ENCODE assay signal across 8 cellular contexts in genomic region chr12:13044002-13044858, GRCh38. TPM values are rescaled to one million over a fixed set of nuclear protein-coding genes. Genes with fewer than 3 reads are reported as not detected.
DNase-seq lines count a peak whose midpoint lies in the region; ATAC-seq and TF ChIP-seq lines count a peak whose summit lies in the region.

TSS of gene FAM234B (plus strand) at chr12:13044381. CDS start at chr12:13044404, 23 bp downstream.

- DNase-seq in D341Med (ENCODE audit: low spot score) = peak; percentile 96
- DNase-seq in GM20000 (ENCODE audit: low spot score) = peak; percentile 88
- peak in 57 of 76 experiments; percentile 2 to 70 (median 40) for DNase-seq in HUDEP-2 (lab: John Stamatoyannopoulos, UW; ENCODE audit: unreplicated experiment in 76 of 76)
- peak; percentile 64 to 89 (median 84) for DNase-seq in Peyer's patch
- DNase-seq in activated effector memory CD4-positive, alpha-beta T cell treated with anti-CD3 and anti-CD28 coated beads, Interleukin-2, amount 50 U/mL, for 16 hours = peak; percentile 89
- peak; percentile 17 to 25 for DNase-seq in foreskin keratinocyte
- peak; percentile 73 for DNase-seq in neural crest cell (ENCODE audit: low read depth, low spot score)
- peak; percentile 62 to 70 for DNase-seq in stimulated activated naive CD8-positive, alpha-beta T cell treated with anti-CD3 and anti-CD28 coated beads, Interleukin-15, amount 100 ng/mL, for 72 hours

- TF ChIP-seq CTCF in GM20000 (IDR thresholded peaks at IDR 0.05; ENCODE audit: extremely low read depth, missing control alignments) (no peak), Peyer's patch (IDR thresholded peaks at IDR 0.05) (peak in 1 of 6 experiments; percentile 18), foreskin keratinocyte (conservative IDR thresholded peaks at IDR 0.05) (no peak), neural crest cell (conservative IDR thresholded peaks at IDR 0.05) (peak; percentile 56)

- H3K27me3 Mint-ChIP-seq in neural crest cell (ENCODE audit: low read depth) = peaks cover 27% of the 10 kb centered on the region
- peaks cover 26% of the 10 kb centered on the region for H3K27me3 Mint-ChIP-seq in stimulated activated naive CD8-positive, alpha-beta T cell treated with anti-CD3 and anti-CD28 coated beads, Interleukin-15, amount 100 ng/mL, for 72 hours

- H3K4me3 Mint-ChIP-seq in neural crest cell = peak within 1 kb of the TSS; percentile 93
- H3K4me3 Mint-ChIP-seq in stimulated activated naive CD8-positive, alpha-beta T cell treated with anti-CD3 and anti-CD28 coated beads, Interleukin-15, amount 100 ng/mL, for 72 hours = peak within 1 kb of the TSS; percentile 91

- H3K4me1 Mint-ChIP-seq in neural crest cell = peaks cover 18% of the 10 kb centered on the region
- H3K4me1 Mint-ChIP-seq in stimulated activated naive CD8-positive, alpha-beta T cell treated with anti-CD3 and anti-CD28 coated beads, Interleukin-15, amount 100 ng/mL, for 72 hours = peaks cover 25% of the 10 kb centered on the region

- no peak within 1 kb of the TSS for H3K27ac Mint-ChIP-seq in neural crest cell (ENCODE audit: unreplicated experiment)
- H3K27ac Mint-ChIP-seq in stimulated activated naive CD8-positive, alpha-beta T cell treated with anti-CD3 and anti-CD28 coated beads, Interleukin-15, amount 100 ng/mL, for 72 hours = peak within 1 kb of the TSS; percentile 60 to 82

- H3K27ac ChIP-seq in Peyer's patch = peak within 1 kb of the TSS in 3 of 4 donors; percentile 48 to 75 (median 65)
- no peak within 1 kb of the TSS for H3K27ac ChIP-seq in foreskin keratinocyte

- H3K4me3 ChIP-seq in Peyer's patch = peak within 1 kb of the TSS; percentile 82 to 98 (median 96)

- no peaks in the 10 kb centered on the region for H3K36me3 ChIP-seq in Peyer's patch

- H3K9me3 Mint-ChIP-seq in neural crest cell = no peaks in the 10 kb centered on the region
- no peaks in the 10 kb centered on the region for H3K9me3 Mint-ChIP-seq in stimulated activated naive CD8-positive, alpha-beta T cell treated with anti-CD3 and anti-CD28 coated beads, Interleukin-15, amount 100 ng/mL, for 72 hours

- no peaks in the 10 kb centered on the region for H3K27me3 ChIP-seq in Peyer's patch
- no peaks in the 10 kb centered on the region for H3K27me3 ChIP-seq in foreskin keratinocyte

- no peaks in the 10 kb centered on the region for H3K9me3 ChIP-seq in Peyer's patch

- ATAC-seq in foreskin keratinocyte = peak; percentile 92
- ATAC-seq in stimulated activated naive CD8-positive, alpha-beta T cell treated with anti-CD3 and anti-CD28 coated beads, Interleukin-15, amount 100 ng/mL, for 72 hours = peak; percentile 91

- peaks cover 0 to 12% (median 0%) of the 10 kb centered on the region in 4 donors for H3K4me1 ChIP-seq in Peyer's patch
- no peaks in the 10 kb centered on the region for H3K4me1 ChIP-seq in foreskin keratinocyte

- TF ChIP-seq POLR2A in Peyer's patch (IDR thresholded peaks at IDR 0.05) = peak in 1 of 2 donors; percentile 24

- H3K36me3 Mint-ChIP-seq in neural crest cell (ENCODE audit: low read depth) = no peaks in the 10 kb centered on the region

RNA-seq across cellular contexts. Expression of gene FAM234B, which starts in this region (rescaled TPM):
- total RNA-seq in Peyer's patch (1 to 10 TPM; 6.5 to 9.1 (median 7.2) TPM), foreskin keratinocyte (5.0 and 6.0 TPM in 2 replicates), neural crest cell (16.0 and 16.3 TPM in 2 replicates)
- 1.8 and 2.6 TPM in 2 replicates for polyA plus RNA-seq in foreskin keratinocyte

Comparison
In these comparisons a context has a peak if more than half of its experiments do, and no peak if none do; other contexts are left out.
1. DNase-seq: peak in every context shown above with its lines; median percentile 96 in D341Med; 89 in activated effector memory CD4-positive, alpha-beta T cell treated with anti-CD3 and anti-CD28 coated beads, Interleukin-2, amount 50 U/mL, for 16 hours; 88 in GM20000; 84 in Peyer's patch; 73 in neural crest cell; 66 in stimulated activated naive CD8-positive, alpha-beta T cell treated with anti-CD3 and anti-CD28 coated beads, Interleukin-15, amount 100 ng/mL, for 72 hours; 40 in HUDEP-2; 21 in foreskin keratinocyte.